In genomic region chr13:50400930-50401553, GRCh38 we compare ENCODE assay signal across 11 cellular contexts.
A peak's percentile ranks its signal among the peaks of the same experiment; 100 is the strongest.
DNase-seq lines count a peak whose midpoint lies in the region; ATAC-seq and TF ChIP-seq lines count a peak whose summit lies in the region.
"Had no signal": no experiment of that assay in that cellular context is flagged by ENCODE, and none has a peak within 500 bp of the region (broad histone marks: within the 10 kb centered on the region; RNA-seq: fewer than 3 reads in every experiment).

No MANE protein-coding gene starts in this region.

- TF ChIP-seq CTCF in brain (conservative IDR thresholded peaks at IDR 0.05), result no peak
- TF ChIP-seq CTCF in coronary artery (IDR thresholded peaks at IDR 0.05), result no peak

- no peaks in the 10 kb centered on the region for H3K36me3 Mint-ChIP-seq in brain
- H3K36me3 Mint-ChIP-seq: CD14-positive monocyte; stimulated activated effector memory CD8-positive, alpha-beta T cell treated with anti-CD3 and anti-CD28 coated beads, Interleukin-12 subunit alpha, Interleukin-12 subunit beta, amount 100 ng/mL, for 72 hours had no signal

- H3K9me3 Mint-ChIP-seq in brain, result peaks cover 0 to 12% (median 0%) of the 10 kb centered on the region in 5 experiments
- H3K9me3 Mint-ChIP-seq: stimulated activated effector memory CD8-positive, alpha-beta T cell treated with anti-CD3 and anti-CD28 coated beads, Interleukin-12 subunit alpha, Interleukin-12 subunit beta, amount 100 ng/mL, for 72 hours had no signal

- peaks cover 34% of the 10 kb centered on the region for H3K4me1 Mint-ChIP-seq in brain
- H3K4me1 Mint-ChIP-seq: stimulated activated effector memory CD8-positive, alpha-beta T cell treated with anti-CD3 and anti-CD28 coated beads, Interleukin-12 subunit alpha, Interleukin-12 subunit beta, amount 100 ng/mL, for 72 hours had no signal

- H3K27ac ChIP-seq in coronary artery, result no peak overlapping the region
- H3K27ac ChIP-seq: neural progenitor cell had no signal

- H3K4me3 ChIP-seq in H7 (ENCODE audit: insufficient read depth, low read depth, low read length), result no peak overlapping the region
- H3K4me3 ChIP-seq in coronary artery, result no peak overlapping the region
- H3K4me3 ChIP-seq: neural progenitor cell had no signal

- peak overlapping the region in 4 of 5 experiments; percentile 14 to 59 (median 28) for H3K4me3 Mint-ChIP-seq in brain
- H3K4me3 Mint-ChIP-seq: CD14-positive monocyte; neural progenitor cell; stimulated activated effector memory CD8-positive, alpha-beta T cell treated with anti-CD3 and anti-CD28 coated beads, Interleukin-12 subunit alpha, Interleukin-12 subunit beta, amount 100 ng/mL, for 72 hours had no signal

- intact Hi-C loops in Right ventricle myocardium superior (cut with DNase I), result no loop called here
- intact Hi-C loops in cardiac septum (cut with DNase I), result no loop called here

- ATAC-seq in Right ventricle myocardium superior (ENCODE audit: poor library complexity), result peak; percentile 31
- ATAC-seq: stimulated activated effector memory CD8-positive, alpha-beta T cell treated with anti-CD3 and anti-CD28 coated beads, Interleukin-12 subunit alpha, Interleukin-12 subunit beta, amount 100 ng/mL, for 72 hours had no signal

- H3K36me3 ChIP-seq in H7 (replicated peaks; ENCODE audit: control insufficient read depth, insufficient read depth, low read length), result no peaks in the 10 kb centered on the region; the same call in none of the 2 replicates
- H3K36me3 ChIP-seq: neural progenitor cell had no signal

- H3K27me3 Mint-ChIP-seq in brain, result peaks cover 2% of the 10 kb centered on the region

- peak overlapping the region; percentile 44 to 97 (median 96) for H3K27ac Mint-ChIP-seq in brain
- H3K27ac Mint-ChIP-seq: CD14-positive monocyte; neural progenitor cell; stimulated activated effector memory CD8-positive, alpha-beta T cell treated with anti-CD3 and anti-CD28 coated beads, Interleukin-12 subunit alpha, Interleukin-12 subunit beta, amount 100 ng/mL, for 72 hours had no signal

- H3K27me3 ChIP-seq in H7 (ENCODE audit: control insufficient read depth, insufficient read depth, low read length), result no peaks in the 10 kb centered on the region
- H3K27me3 ChIP-seq: neural progenitor cell had no signal

- DNase-seq in Right ventricle myocardium superior, result no peak
- no peak for DNase-seq in cardiac septum (ENCODE audit: low spot score)
- DNase-seq in iris pigment epithelial cell (ENCODE audit: low read depth), result peak; percentile 85
- no peak for DNase-seq in SKM-1 treated with dmso at 0.1 percent for 144 hours (lab: John Stamatoyannopoulos, UW; ENCODE audit: unreplicated experiment)
- no peak for DNase-seq in cortex of kidney (lab: John Stamatoyannopoulos, UW)
- no peak for DNase-seq in H7
- DNase-seq in coronary artery (ENCODE audit: low spot score), result no peak
